In the genomic region with DNA sequence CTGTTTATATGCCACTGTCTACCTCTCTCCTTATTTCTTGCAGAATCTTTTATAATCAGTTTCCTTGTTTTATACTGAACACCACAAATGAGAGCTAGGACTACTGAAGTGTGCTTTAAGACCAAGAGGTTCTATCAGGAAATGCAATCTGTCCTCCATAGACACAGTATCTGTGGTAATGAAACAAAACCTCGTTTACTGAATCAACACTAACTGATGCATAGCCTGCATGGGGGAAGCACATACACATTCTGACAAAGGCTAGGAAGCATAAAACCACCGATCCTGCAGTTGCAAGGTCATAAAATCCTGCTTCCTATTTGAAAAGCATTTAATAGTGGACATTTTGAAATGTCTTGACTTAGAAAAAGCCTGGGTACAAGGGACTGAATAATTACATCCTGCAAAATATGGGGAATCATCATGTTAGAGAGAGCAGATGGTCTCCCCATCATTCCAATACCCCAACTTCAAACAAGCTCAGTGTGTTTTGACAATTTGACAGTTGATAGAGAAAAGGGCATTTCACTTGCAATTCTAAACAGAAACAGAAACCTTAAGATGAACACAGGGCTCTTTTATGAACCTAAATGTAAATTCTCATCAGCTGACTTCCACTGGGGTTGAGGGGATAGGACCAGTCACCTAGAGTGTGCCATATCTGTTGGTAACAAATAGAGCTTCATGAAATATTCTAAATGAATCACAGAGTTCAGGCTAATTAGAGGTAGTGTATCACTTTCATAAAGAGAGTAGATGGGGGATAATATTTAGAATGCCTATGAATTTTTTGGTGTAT, we compare ENCODE assay signal across 1 cellular context.
TF ChIP-seq lines count a peak whose summit lies in the region.

No MANE protein-coding gene starts in this region.

TF ChIP-seq in HepG2, 621 proteins besides CTCF, POLR2A, EP300 and RAD21 (continued from another document):
- TF ChIP-seq KIAA2018 (CRISPR knock-in tag; IDR thresholded peaks at IDR 0.05; ENCODE audit: borderline replicate concordance) (no peak), SCMH1 (CRISPR knock-in tag; IDR thresholded peaks at IDR 0.05; ENCODE audit: borderline replicate concordance) (no peak)
